18 cellular contexts compared by ENCODE assay signal in genomic region chr18:77619523-77619922, GRCh38.
DNase-seq lines count a peak whose midpoint lies in the region; ATAC-seq and TF ChIP-seq lines count a peak whose summit lies in the region.
"Had no signal": no experiment of that assay in that cellular context is flagged by ENCODE, and none has a peak within 500 bp of the region (broad histone marks: within the 10 kb centered on the region; RNA-seq: fewer than 3 reads in every experiment).

No MANE protein-coding gene starts in this region.

- no peak for TF ChIP-seq CTCF in left ventricle myocardium inferior (IDR thresholded peaks at IDR 0.05; ENCODE audit: borderline replicate concordance)

- no peaks in the 10 kb centered on the region for H3K36me3 ChIP-seq in left ventricle myocardium inferior
- H3K36me3 ChIP-seq: BLaER1, HAP-1 had no signal

- ATAC-seq in Right ventricle myocardium inferior = peak; percentile 69
- ATAC-seq in left cardiac atrium = no peak
- no peak for ATAC-seq in right cardiac atrium
- peak; percentile 46 for ATAC-seq in sciatic nerve
- ATAC-seq: CD8-positive, alpha-beta T cell had no signal

- H3K9me3 ChIP-seq in left ventricle myocardium inferior (replicated peaks) (peaks cover 4% of the 10 kb centered on the region), right cardiac atrium (ENCODE audit: control insufficient read depth, low read length) (no peaks in the 10 kb centered on the region)
- H3K9me3 ChIP-seq: BLaER1 had no signal

- no peak for DNase-seq in Right ventricle myocardium inferior (ENCODE audit: missing footprints)
- DNase-seq in left cardiac atrium = no peak
- no peak for DNase-seq in left ventricle myocardium inferior
- DNase-seq in right cardiac atrium = no peak
- DNase-seq in sciatic nerve (ENCODE audit: low spot score) = no peak
- no peak for DNase-seq in activated CD4-positive, alpha-beta T cell treated with anti-CD3 and anti-CD28 coated beads for 48 hours
- DNase-seq: CD4-positive, CD25-positive, alpha-beta regulatory T cell; CD8-positive, alpha-beta T cell; DMS 273 treated with DMSO at 0.1 percent for 48 hours; DMS79; EL; GF-D8; GOT3; HFFc6 had no signal

- peaks cover 5% of the 10 kb centered on the region for H3K4me1 ChIP-seq in left ventricle myocardium inferior
- H3K4me1 ChIP-seq in right cardiac atrium (ENCODE audit: control insufficient read depth, insufficient read depth, low read length) = no peaks in the 10 kb centered on the region
- H3K4me1 ChIP-seq: BLaER1, HAP-1 had no signal

- H3K27ac ChIP-seq in left ventricle myocardium inferior (replicated peaks) (peak overlapping the region; percentile 70), right cardiac atrium (ENCODE audit: low read length) (no peak overlapping the region)
- H3K27ac ChIP-seq: 22Rv1, BLaER1, C4-2B had no signal

- no peak overlapping the region for H3K4me3 ChIP-seq in left ventricle myocardium inferior
- no peak overlapping the region for H3K4me3 ChIP-seq in right cardiac atrium (ENCODE audit: low read length)
- H3K4me3 ChIP-seq: BLaER1, HAP-1 had no signal

- intact Hi-C loops in Right ventricle myocardium inferior (cut with DNase I) = no loop called here
- intact Hi-C loops in left cardiac atrium (cut with DNase I) = no loop called here
- intact Hi-C loops in left ventricle myocardium inferior (cut with micrococcal nuclease) = no loop called here
- intact Hi-C loops in right cardiac atrium (cut with DNase I) = no loop called here
- intact Hi-C loops in sciatic nerve (cut with DNase I) = no loop called here

- no peaks in the 10 kb centered on the region for H3K27me3 ChIP-seq in left ventricle myocardium inferior (ENCODE audit: low read depth)
- H3K27me3 ChIP-seq in right cardiac atrium (ENCODE audit: control insufficient read depth, insufficient read depth) = no peaks in the 10 kb centered on the region
- H3K27me3 ChIP-seq: BLaER1 had no signal

Comparison
In these comparisons a context has a peak if more than half of its experiments do, and no peak if none do; other contexts are left out.
1. ATAC-seq: peak in Right ventricle myocardium inferior (single experiment) and sciatic nerve (single experiment); none in left cardiac atrium (0 of 2) and right cardiac atrium (0 of 2).